In genomic region chr5:74766887-74767578, GRCh38 we compare ENCODE assay signal across 1 cellular context.
TF ChIP-seq lines count a peak whose summit lies in the region.

A gene with protein sequence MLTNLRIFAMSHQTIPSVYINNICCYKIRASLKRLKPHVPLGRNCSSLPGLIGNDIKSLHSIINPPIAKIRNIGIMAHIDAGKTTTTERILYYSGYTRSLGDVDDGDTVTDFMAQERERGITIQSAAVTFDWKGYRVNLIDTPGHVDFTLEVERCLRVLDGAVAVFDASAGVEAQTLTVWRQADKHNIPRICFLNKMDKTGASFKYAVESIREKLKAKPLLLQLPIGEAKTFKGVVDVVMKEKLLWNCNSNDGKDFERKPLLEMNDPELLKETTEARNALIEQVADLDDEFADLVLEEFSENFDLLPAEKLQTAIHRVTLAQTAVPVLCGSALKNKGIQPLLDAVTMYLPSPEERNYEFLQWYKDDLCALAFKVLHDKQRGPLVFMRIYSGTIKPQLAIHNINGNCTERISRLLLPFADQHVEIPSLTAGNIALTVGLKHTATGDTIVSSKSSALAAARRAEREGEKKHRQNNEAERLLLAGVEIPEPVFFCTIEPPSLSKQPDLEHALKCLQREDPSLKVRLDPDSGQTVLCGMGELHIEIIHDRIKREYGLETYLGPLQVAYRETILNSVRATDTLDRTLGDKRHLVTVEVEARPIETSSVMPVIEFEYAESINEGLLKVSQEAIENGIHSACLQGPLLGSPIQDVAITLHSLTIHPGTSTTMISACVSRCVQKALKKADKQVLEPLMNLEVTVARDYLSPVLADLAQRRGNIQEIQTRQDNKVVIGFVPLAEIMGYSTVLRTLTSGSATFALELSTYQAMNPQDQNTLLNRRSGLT (minus strand): TSS chr5:74767117. CDS start chr5:74763742, 3,375 bp downstream.
TSS of gene NSA2 (plus strand) at chr5:74767249. CDS start at chr5:74767361, 112 bp downstream.

TF ChIP-seq in WTC11, 78 proteins besides CTCF, POLR2A, EP300 and RAD21 (continued from another document and continues in another):
- TF ChIP-seq PRDM15 (CRISPR knock-in tag; IDR thresholded peaks at IDR 0.05) (no peak), ATF6 (CRISPR knock-in tag; IDR thresholded peaks at IDR 0.05) (no peak), MXD4 (CRISPR knock-in tag; IDR thresholded peaks at IDR 0.05; ENCODE audit: borderline replicate concordance) (no peak), PRRX2 (CRISPR knock-in tag; IDR thresholded peaks at IDR 0.05) (peak; percentile 55; the same call in 1 of the 2 replicates), SP1 (CRISPR knock-in tag; conservative IDR thresholded peaks at IDR 0.05) (peak; percentile 95), CREB1 (CRISPR knock-in tag; IDR thresholded peaks at IDR 0.05) (no peak), E2F5 (CRISPR knock-in tag; IDR thresholded peaks at IDR 0.05) (no peak), USF1 (CRISPR knock-in tag; IDR thresholded peaks at IDR 0.05) (peak; percentile 53; the same call in 1 of the 2 replicates), AFF4 (CRISPR knock-in tag; IDR thresholded peaks at IDR 0.05; ENCODE audit: borderline replicate concordance) (no peak), JUN (CRISPR knock-in tag; IDR thresholded peaks at IDR 0.05) (no peak), ZNF138 (CRISPR knock-in tag; conservative IDR thresholded peaks at IDR 0.05) (no peak), NR3C1 (CRISPR knock-in tag; conservative IDR thresholded peaks at IDR 0.05; ENCODE audit: low read depth) (no peak), USF2 (CRISPR knock-in tag; IDR thresholded peaks at IDR 0.05) (0 out of 2 replicates have a peak, but pooled peaks have one; percentile 31), ELF4 (CRISPR knock-in tag; IDR thresholded peaks at IDR 0.05; ENCODE audit: low read depth) (no peak), NFE2L1 (CRISPR knock-in tag; IDR thresholded peaks at IDR 0.05) (peak; percentile 42; the same call in 1 of the 2 replicates), ZNF281 (CRISPR knock-in tag; IDR thresholded peaks at IDR 0.05) (no peak), EMX1 (CRISPR knock-in tag; IDR thresholded peaks at IDR 0.05) (no peak), ZNF121 (CRISPR knock-in tag; IDR thresholded peaks at IDR 0.05) (no peak), ZNF416 (CRISPR knock-in tag; IDR thresholded peaks at IDR 0.05) (no peak), HMGA2 (CRISPR knock-in tag; IDR thresholded peaks at IDR 0.05) (no peak), MYBL2 (CRISPR knock-in tag; IDR thresholded peaks at IDR 0.05) (0 out of 2 replicates have a peak, but pooled peaks have one; percentile 62)
- TF ChIP-seq, protein P1, sequence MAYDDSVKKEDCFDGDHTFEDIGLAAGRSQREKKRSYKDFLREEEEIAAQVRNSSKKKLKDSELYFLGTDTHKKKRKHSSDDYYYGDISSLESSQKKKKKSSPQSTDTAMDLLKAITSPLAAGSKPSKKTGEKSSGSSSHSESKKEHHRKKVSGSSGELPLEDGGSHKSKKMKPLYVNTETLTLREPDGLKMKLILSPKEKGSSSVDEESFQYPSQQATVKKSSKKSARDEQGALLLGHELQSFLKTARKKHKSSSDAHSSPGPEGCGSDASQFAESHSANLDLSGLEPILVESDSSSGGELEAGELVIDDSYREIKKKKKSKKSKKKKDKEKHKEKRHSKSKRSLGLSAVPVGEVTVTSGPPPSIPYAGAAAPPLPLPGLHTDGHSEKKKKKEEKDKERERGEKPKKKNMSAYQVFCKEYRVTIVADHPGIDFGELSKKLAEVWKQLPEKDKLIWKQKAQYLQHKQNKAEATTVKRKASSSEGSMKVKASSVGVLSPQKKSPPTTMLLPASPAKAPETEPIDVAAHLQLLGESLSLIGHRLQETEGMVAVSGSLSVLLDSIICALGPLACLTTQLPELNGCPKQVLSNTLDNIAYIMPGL (CRISPR knock-in tag; IDR thresholded peaks at IDR 0.05): 0 out of 2 replicates have a peak, but pooled peaks have one; percentile 68
- TF ChIP-seq, protein P2, sequence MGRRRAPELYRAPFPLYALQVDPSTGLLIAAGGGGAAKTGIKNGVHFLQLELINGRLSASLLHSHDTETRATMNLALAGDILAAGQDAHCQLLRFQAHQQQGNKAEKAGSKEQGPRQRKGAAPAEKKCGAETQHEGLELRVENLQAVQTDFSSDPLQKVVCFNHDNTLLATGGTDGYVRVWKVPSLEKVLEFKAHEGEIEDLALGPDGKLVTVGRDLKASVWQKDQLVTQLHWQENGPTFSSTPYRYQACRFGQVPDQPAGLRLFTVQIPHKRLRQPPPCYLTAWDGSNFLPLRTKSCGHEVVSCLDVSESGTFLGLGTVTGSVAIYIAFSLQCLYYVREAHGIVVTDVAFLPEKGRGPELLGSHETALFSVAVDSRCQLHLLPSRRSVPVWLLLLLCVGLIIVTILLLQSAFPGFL (CRISPR knock-in tag; IDR thresholded peaks at IDR 0.05; ENCODE audit: borderline replicate concordance): no peak
- TF ChIP-seq, protein P3, sequence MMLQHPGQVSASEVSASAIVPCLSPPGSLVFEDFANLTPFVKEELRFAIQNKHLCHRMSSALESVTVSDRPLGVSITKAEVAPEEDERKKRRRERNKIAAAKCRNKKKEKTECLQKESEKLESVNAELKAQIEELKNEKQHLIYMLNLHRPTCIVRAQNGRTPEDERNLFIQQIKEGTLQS (CRISPR knock-in tag; conservative IDR thresholded peaks at IDR 0.05): no peak
- TF ChIP-seq, protein P4, sequence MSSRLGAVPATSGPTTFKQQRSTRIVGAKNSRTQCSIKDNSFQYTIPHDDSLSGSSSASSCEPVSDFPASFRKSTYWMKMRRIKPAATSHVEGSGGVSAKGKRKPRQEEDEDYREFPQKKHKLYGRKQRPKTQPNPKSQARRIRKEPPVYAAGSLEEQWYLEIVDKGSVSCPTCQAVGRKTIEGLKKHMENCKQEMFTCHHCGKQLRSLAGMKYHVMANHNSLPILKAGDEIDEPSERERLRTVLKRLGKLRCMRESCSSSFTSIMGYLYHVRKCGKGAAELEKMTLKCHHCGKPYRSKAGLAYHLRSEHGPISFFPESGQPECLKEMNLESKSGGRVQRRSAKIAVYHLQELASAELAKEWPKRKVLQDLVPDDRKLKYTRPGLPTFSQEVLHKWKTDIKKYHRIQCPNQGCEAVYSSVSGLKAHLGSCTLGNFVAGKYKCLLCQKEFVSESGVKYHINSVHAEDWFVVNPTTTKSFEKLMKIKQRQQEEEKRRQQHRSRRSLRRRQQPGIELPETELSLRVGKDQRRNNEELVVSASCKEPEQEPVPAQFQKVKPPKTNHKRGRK (CRISPR knock-in tag; IDR thresholded peaks at IDR 0.05; ENCODE audit: borderline replicate concordance): no peak
